ENCODE assay signal across 8 cellular contexts in the genomic region with DNA sequence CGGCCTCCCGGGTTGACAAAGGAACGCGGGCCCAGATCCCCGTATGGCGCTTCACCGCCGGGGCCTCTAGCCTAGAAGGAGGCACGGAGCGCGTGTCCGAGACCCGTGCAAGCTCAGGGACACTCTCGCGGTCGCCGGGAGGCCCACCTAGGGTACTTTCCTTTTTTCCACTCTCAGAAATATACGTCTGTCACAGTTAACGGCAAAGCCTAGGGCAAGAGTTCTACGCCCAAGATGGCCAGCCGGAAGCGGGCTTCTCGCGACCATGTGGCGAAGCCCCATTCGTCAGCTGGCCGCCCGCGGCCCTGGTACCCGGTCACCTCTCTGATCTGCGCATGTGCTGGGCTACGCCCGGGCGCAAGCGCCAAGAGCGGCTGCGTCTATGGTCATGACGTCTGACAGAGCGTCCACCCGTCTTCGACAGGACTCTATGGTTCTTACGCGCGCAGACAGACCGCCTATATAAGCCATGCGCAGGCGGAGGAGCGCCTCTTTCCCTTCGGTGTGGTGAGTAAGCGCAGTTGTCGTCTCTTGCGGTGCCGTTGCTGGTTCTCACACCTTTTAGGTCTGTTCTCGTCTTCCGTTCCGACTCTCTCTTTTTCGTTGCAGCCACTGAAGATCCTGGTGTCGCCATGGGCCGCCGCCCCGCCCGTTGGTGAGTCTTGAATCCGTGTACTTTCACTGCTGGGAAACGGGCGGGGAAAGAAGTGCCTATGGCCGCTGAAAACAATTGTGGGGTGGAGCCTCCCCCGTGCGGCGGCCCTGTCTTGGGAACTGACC. TPM values are rescaled to one million over a fixed set of nuclear protein-coding genes. Genes with fewer than 3 reads are reported as not detected.
DNase-seq lines count a peak whose midpoint lies in the region; ATAC-seq and TF ChIP-seq lines count a peak whose summit lies in the region.

A gene (plus strand): TSS at position 490 of the 780 bp plus-strand sequence. CDS start 143 bp downstream, at position 633.

- peaks cover 36% of the 10 kb centered on the region for H3K36me3 Mint-ChIP-seq in GM23338 (ENCODE audit: low read depth)

- H3K36me3 ChIP-seq in DOHH2 (ENCODE audit: control insufficient read depth, low read length) (peaks cover 33% of the 10 kb centered on the region), GM23338 (ENCODE audit: insufficient read depth) (peaks cover 4% of the 10 kb centered on the region; the same call in 1 of the 2 replicates), esophagus muscularis mucosa (peaks cover 9 to 29% (median 24%) of the 10 kb centered on the region in 4 donors), muscle layer of duodenum (ENCODE audit: control insufficient read depth in 1 of 2, insufficient read depth in 2 of 2, low read length in 2 of 2) (peaks cover 12 to 21% of the 10 kb centered on the region in 2 donors)

- no peak within 1 kb of the TSS for H2AFZ ChIP-seq in GM23338

- DNase-seq in GM23338 (ENCODE audit: low spot score) (peak; percentile 89), LHCN-M2 (ENCODE audit: low read depth) (peak; percentile 96), RPMI7951 (ENCODE audit: low read depth) (peak; percentile 93), activated T-helper 1 cell treated with Interleukin-2 at 50 U/mL for 16 hours (ENCODE audit: low read depth) (peak; percentile 79), esophagus muscularis mucosa (ENCODE audit: extremely low spot score) (peak; percentile 98)
- DNase-seq in stimulated activated CD8-positive, alpha-beta memory T cell treated with anti-CD3 and anti-CD28 coated beads, Interleukin-7, amount 100 ng/mL, for 24 hours (ENCODE audit: low read depth): peak; percentile 65

- ATAC-seq in GM23338: peak; percentile 59

- H3K27me3 ChIP-seq in DOHH2 (ENCODE audit: control insufficient read depth, low read length) (no peaks in the 10 kb centered on the region), GM23338 (ENCODE audit: insufficient read depth) (no peaks in the 10 kb centered on the region), esophagus muscularis mucosa (no peaks in the 10 kb centered on the region), muscle layer of duodenum (ENCODE audit: low read depth, low read length) (no peaks in the 10 kb centered on the region)

- H3K4me3 Mint-ChIP-seq in GM23338: peak within 1 kb of the TSS; percentile 100

- H3K4me1 Mint-ChIP-seq in GM23338: peaks cover 13% of the 10 kb centered on the region; the same call in 2 of the 3 replicates

- no peak for TF ChIP-seq EP300 in esophagus muscularis mucosa (IDR thresholded peaks at IDR 0.05)

- H3K9me3 Mint-ChIP-seq in GM23338: peaks cover 9% of the 10 kb centered on the region; the same call in 1 of the 3 replicates

- H3K79me2 ChIP-seq in DOHH2 (ENCODE audit: control insufficient read depth, low read length) (peaks cover 28% of the 10 kb centered on the region), GM23338 (replicated peaks; ENCODE audit: insufficient read depth) (peaks cover 17% of the 10 kb centered on the region)

- 39% methylated on average over 55 of the region's 69 CpGs for WGBS in esophagus muscularis mucosa

- TF ChIP-seq CTCF in DOHH2 (IDR thresholded peaks at IDR 0.05; ENCODE audit: low read depth, low read length, poor library complexity, severe bottlenecking) (no peak), GM23338 (conservative IDR thresholded peaks at IDR 0.05; ENCODE audit: low read depth in 2 of 2) (no peak), esophagus muscularis mucosa (IDR thresholded peaks at IDR 0.05) (no peak)

- H3F3A ChIP-seq in DOHH2 (ENCODE audit: control insufficient read depth, insufficient read depth): peaks cover 29% of the 10 kb centered on the region
- H3F3A ChIP-seq in GM23338 (replicated peaks; ENCODE audit: low read depth): peaks cover 21% of the 10 kb centered on the region

- TF ChIP-seq POLR2A in esophagus muscularis mucosa (IDR thresholded peaks at IDR 0.05; ENCODE audit: low read depth): peak; percentile 94

- intact Hi-C loops in esophagus muscularis mucosa (cut with DNase I): loop anchor here (5.0 kb wide), 1 partner anchor 61 kb away; no protein-coding TSS in a partner anchor

- H4K20me1 ChIP-seq in DOHH2 (ENCODE audit: control insufficient read depth, insufficient read depth, low read depth, low read length): no peaks in the 10 kb centered on the region
- H4K20me1 ChIP-seq in GM23338 (replicated peaks; ENCODE audit: insufficient read depth): no peaks in the 10 kb centered on the region

- peak within 1 kb of the TSS; percentile 100 for H3K27ac Mint-ChIP-seq in GM23338

- peak within 1 kb of the TSS; percentile 93 for H3K27ac ChIP-seq in DOHH2 (ENCODE audit: low read depth, low read length)
- peak within 1 kb of the TSS; percentile 96 for H3K27ac ChIP-seq in GM23338 (ENCODE audit: low read depth)
- peak within 1 kb of the TSS; percentile 90 to 98 (median 95) for H3K27ac ChIP-seq in esophagus muscularis mucosa (replicated peaks in 1 of 4)
- peak within 1 kb of the TSS; percentile 96 for H3K27ac ChIP-seq in muscle layer of duodenum (ENCODE audit: low read length)

- peak within 1 kb of the TSS; percentile 86 for H3K4me2 ChIP-seq in DOHH2 (ENCODE audit: low read length)
- H3K4me2 ChIP-seq in GM23338: peak within 1 kb of the TSS; percentile 90

- H3K4me3 ChIP-seq in DOHH2 (ENCODE audit: low read length) (peak within 1 kb of the TSS; percentile 95), GM23338 (peak within 1 kb of the TSS; percentile 85), esophagus muscularis mucosa (peak within 1 kb of the TSS; percentile 63 to 76 (median 66)), muscle layer of duodenum (ENCODE audit: low read depth in 1 of 2, low read length in 2 of 2) (peak within 1 kb of the TSS; percentile 70 to 92)

- H3K9me2 ChIP-seq in DOHH2 (replicated peaks; ENCODE audit: control insufficient read depth, low read length): no peaks in the 10 kb centered on the region
- no peaks in the 10 kb centered on the region for H3K9me2 ChIP-seq in GM23338 (ENCODE audit: insufficient read depth)

- no peaks in the 10 kb centered on the region for H3K9me3 ChIP-seq in DOHH2 (ENCODE audit: control insufficient read depth, insufficient read depth, low read length)
- no peaks in the 10 kb centered on the region for H3K9me3 ChIP-seq in esophagus muscularis mucosa
- H3K9me3 ChIP-seq in muscle layer of duodenum (ENCODE audit: control insufficient read depth in 1 of 2, low read length in 2 of 2): no peaks in the 10 kb centered on the region

- peaks cover 33% of the 10 kb centered on the region for H3K27me3 Mint-ChIP-seq in GM23338 (ENCODE audit: insufficient read depth, low read depth, poor library complexity)

- H3K4me1 ChIP-seq in DOHH2 (ENCODE audit: control insufficient read depth, low read length) (peaks cover 17% of the 10 kb centered on the region), GM23338 (ENCODE audit: insufficient read depth) (peaks cover 6% of the 10 kb centered on the region; the same call in 1 of the 2 replicates), esophagus muscularis mucosa (peaks cover 7 to 32% (median 22%) of the 10 kb centered on the region in 4 donors), muscle layer of duodenum (ENCODE audit: control insufficient read depth in 1 of 2, insufficient read depth in 2 of 2, low read length in 2 of 2) (peaks cover 2 to 12% of the 10 kb centered on the region in 2 donors)

TF ChIP-seq in GM23338, 12 proteins besides CTCF, POLR2A, EP300 and RAD21 (continues in another document):
- TF ChIP-seq ZNF331 (CRISPR knock-in tag; IDR thresholded peaks at IDR 0.05; ENCODE audit: low read depth) (no peak), ZNF114 (CRISPR knock-in tag; IDR thresholded peaks at IDR 0.05) (no peak), POLR2AphosphoS5 (IDR thresholded peaks at IDR 0.05; ENCODE audit: low read depth) (peak; percentile 96), EZH2 (IDR thresholded peaks at IDR 0.05; ENCODE audit: low read depth, unreplicated experiment) (no peak), NANOG (IDR thresholded peaks at IDR 0.05; ENCODE audit: borderline replicate concordance) (no peak)
- TF ChIP-seq, protein P1, sequence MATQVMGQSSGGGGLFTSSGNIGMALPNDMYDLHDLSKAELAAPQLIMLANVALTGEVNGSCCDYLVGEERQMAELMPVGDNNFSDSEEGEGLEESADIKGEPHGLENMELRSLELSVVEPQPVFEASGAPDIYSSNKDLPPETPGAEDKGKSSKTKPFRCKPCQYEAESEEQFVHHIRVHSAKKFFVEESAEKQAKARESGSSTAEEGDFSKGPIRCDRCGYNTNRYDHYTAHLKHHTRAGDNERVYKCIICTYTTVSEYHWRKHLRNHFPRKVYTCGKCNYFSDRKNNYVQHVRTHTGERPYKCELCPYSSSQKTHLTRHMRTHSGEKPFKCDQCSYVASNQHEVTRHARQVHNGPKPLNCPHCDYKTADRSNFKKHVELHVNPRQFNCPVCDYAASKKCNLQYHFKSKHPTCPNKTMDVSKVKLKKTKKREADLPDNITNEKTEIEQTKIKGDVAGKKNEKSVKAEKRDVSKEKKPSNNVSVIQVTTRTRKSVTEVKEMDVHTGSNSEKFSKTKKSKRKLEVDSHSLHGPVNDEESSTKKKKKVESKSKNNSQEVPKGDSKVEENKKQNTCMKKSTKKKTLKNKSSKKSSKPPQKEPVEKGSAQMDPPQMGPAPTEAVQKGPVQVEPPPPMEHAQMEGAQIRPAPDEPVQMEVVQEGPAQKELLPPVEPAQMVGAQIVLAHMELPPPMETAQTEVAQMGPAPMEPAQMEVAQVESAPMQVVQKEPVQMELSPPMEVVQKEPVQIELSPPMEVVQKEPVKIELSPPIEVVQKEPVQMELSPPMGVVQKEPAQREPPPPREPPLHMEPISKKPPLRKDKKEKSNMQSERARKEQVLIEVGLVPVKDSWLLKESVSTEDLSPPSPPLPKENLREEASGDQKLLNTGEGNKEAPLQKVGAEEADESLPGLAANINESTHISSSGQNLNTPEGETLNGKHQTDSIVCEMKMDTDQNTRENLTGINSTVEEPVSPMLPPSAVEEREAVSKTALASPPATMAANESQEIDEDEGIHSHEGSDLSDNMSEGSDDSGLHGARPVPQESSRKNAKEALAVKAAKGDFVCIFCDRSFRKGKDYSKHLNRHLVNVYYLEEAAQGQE (IDR thresholded peaks at IDR 0.05; ENCODE audit: unreplicated experiment): no peak

RNA-seq across cellular contexts. Expression of the gene that starts here (rescaled TPM):
- 3,338 and 4,929 TPM in 2 replicates for total RNA-seq in GM23338 (2014; rRNA removed; shearing (Covaris generic))
- 1,696 and 1,721 TPM in 2 replicates for polyA plus RNA-seq in GM23338 (2016; fragmentation: Nextera tagmentation; extraction: Ambion mirVana)
- total RNA-seq in LHCN-M2 (2014; rRNA removed): 2,668 and 4,535 TPM in 2 replicates
- polyA plus RNA-seq in LHCN-M2 (2012): 3,666 TPM
- 2,378 and 3,972 TPM in 2 replicates for total RNA-seq in RPMI7951 (2014; rRNA removed; shearing (Covaris generic))
- 1,000 to 10,000 TPM; 2,150 to 7,554 (median 4,519) TPM for total RNA-seq in esophagus muscularis mucosa

Comparison
In these comparisons a context has a peak if more than half of its experiments do, and no peak if none do; other contexts are left out.
1. Peak in every context shown above with its lines: DNase-seq, ATAC-seq, H3K4me3 ChIP-seq and H3K27ac ChIP-seq.